ENCODE assay signal across 8 cellular contexts in the genomic region with DNA sequence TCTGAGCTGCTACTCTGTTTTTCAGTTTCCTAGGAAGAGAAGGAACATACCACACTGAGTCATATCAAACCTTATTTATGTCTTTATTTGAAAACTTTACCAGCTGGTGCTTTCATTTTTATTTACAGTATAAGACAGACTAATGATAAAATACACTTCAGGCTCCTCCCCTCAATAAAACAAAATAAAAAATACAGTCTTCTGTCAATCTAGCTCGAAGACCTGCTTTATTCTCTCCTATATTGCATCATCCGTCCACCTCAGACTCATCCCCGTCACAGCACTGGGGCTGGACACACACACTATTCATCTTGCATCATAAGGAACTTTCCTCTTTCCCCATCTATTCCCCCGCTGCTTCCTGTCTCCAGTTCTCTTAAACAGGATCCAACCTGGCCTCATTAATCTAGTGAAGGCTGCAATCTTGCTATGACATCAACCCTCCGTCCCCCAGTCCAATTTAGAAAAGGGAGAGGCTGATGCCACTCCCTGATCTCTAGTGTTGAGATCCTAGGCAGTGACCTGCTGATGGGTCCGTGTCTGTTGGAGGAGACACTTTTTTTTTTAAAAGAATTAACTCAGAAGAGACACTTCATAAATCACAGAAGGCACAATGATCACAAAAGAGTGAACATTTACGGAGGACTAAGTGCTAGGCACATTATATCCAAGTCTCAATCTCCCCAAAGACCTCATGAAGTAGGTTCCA. TPM values are rescaled to one million over a fixed set of nuclear protein-coding genes. Genes with fewer than 3 reads are reported as not detected.
DNase-seq lines count a peak whose midpoint lies in the region; ATAC-seq, FAIRE-seq and TF ChIP-seq lines count a peak whose summit lies in the region.

No MANE protein-coding gene starts in this region.

- H3K79me2 ChIP-seq in H9 (ENCODE audit: insufficient read depth, low read length) (peaks cover 7% of the 10 kb centered on the region; the same call in 1 of the 2 replicates), keratinocyte (ENCODE audit: control insufficient read depth, insufficient read depth, low read length) (peaks cover 51% of the 10 kb centered on the region)

- no peaks in the 10 kb centered on the region for H3K9me1 ChIP-seq in keratinocyte (ENCODE audit: control insufficient read depth, extremely low read depth, insufficient read depth, low read length)

- peaks cover 15% of the 10 kb centered on the region for H3K23me2 ChIP-seq in H9 (ENCODE audit: insufficient read length, low read depth, low read length, poor library complexity, severe bottlenecking)

- H2BK20ac ChIP-seq in H9 (ENCODE audit: low read depth, low read length, poor library complexity, severe bottlenecking), result no peak overlapping the region

- peaks cover 67% of the 10 kb centered on the region for H3K4me1 Mint-ChIP-seq in CD4-positive, alpha-beta T cell (ENCODE audit: low read depth)
- H3K4me1 Mint-ChIP-seq in H9 (peaks cover 16 to 28% of the 10 kb centered on the region in 2 experiments), MCF 10A (ENCODE audit: insufficient read depth, unreplicated experiment) (peaks cover 13% of the 10 kb centered on the region)

- H3K27me3 Mint-ChIP-seq in CD4-positive, alpha-beta T cell, result no peaks in the 10 kb centered on the region
- no peaks in the 10 kb centered on the region for H3K27me3 Mint-ChIP-seq in H9 (ENCODE audit: low read depth)
- H3K27me3 Mint-ChIP-seq in MCF 10A (ENCODE audit: insufficient read depth, unreplicated experiment), result no peaks in the 10 kb centered on the region

- H3K4me1 ChIP-seq in H9 (ENCODE audit: insufficient read depth, low read length) (no peaks in the 10 kb centered on the region; the same call in 1 of the 2 replicates), keratinocyte (ENCODE audit: control insufficient read depth, extremely low read depth, insufficient read depth, low read length) (peaks cover 19% of the 10 kb centered on the region)

- H2BK12ac ChIP-seq in H9 (ENCODE audit: insufficient read length, low read depth, low read length), result peak overlapping the region; percentile 17

- no peak overlapping the region for H3T11ph ChIP-seq in H9 (ENCODE audit: low read length)

- H4K91ac ChIP-seq in H9 (ENCODE audit: insufficient read length, low read depth, low read length), result peak overlapping the region; percentile 44

- peak overlapping the region; percentile 96 for H3K27ac Mint-ChIP-seq in CD4-positive, alpha-beta T cell
- H3K27ac Mint-ChIP-seq in H9 (peak overlapping the region; percentile 87 to 98 (median 94)), MCF 10A (ENCODE audit: low read depth, unreplicated experiment) (peak overlapping the region; percentile 97)

- no peaks in the 10 kb centered on the region for H4K20me1 ChIP-seq in H9 (ENCODE audit: control insufficient read depth, insufficient read depth, insufficient read length)
- peaks cover 17% of the 10 kb centered on the region for H4K20me1 ChIP-seq in keratinocyte (ENCODE audit: control insufficient read depth, extremely low read depth, insufficient read depth, low read length)

- peak overlapping the region; percentile 76; the same call in 1 of the 2 replicates for H3K4ac ChIP-seq in H9 (ENCODE audit: low read depth, low read length)

- H3K4me2 ChIP-seq in H9 (ENCODE audit: insufficient read depth, insufficient read length, low read length), result peak overlapping the region; percentile 97
- H3K4me2 ChIP-seq in keratinocyte (ENCODE audit: control insufficient read depth, extremely low read depth, insufficient read depth, low read depth, low read length), result peak overlapping the region; percentile 96

- H4K8ac ChIP-seq in H9 (replicated peaks; ENCODE audit: insufficient read length, low read depth, low read length), result no peak overlapping the region

- no peaks in the 10 kb centered on the region for H3K27me3 ChIP-seq in CD4-positive, alpha-beta T cell (ENCODE audit: control insufficient read depth, insufficient read depth, low read length)
- no peaks in the 10 kb centered on the region for H3K27me3 ChIP-seq in H9 (ENCODE audit: insufficient read depth, low read length)
- no peaks in the 10 kb centered on the region for H3K27me3 ChIP-seq in keratinocyte (ENCODE audit: control insufficient read depth, extremely low read depth, insufficient read depth, low read length)

- H2BK5ac ChIP-seq in H9 (ENCODE audit: insufficient read length, low read length), result peak overlapping the region; percentile 55

- H3K9ac ChIP-seq in H9 (ENCODE audit: extremely low read depth, insufficient read length, low read length) (peak overlapping the region; percentile 99), keratinocyte (ENCODE audit: control insufficient read depth, extremely low read depth, insufficient read depth, low read length) (peak overlapping the region; percentile 100)

- peak overlapping the region; percentile 88 for H4K5ac ChIP-seq in H9 (ENCODE audit: insufficient read length, low read depth, low read length)

- no peak for DNase-seq in CD4-positive, alpha-beta T cell
- DNase-seq in H9, result no peak
- peak; percentile 40 for DNase-seq in RPMI8226
- DNase-seq in MCF 10A (ENCODE audit: unreplicated experiment), result peak; percentile 97
- no peak for DNase-seq in keratinocyte (ENCODE audit: low read depth, low spot score)
- peak; percentile 40 for DNase-seq in stimulated activated CD8-positive, alpha-beta memory T cell treated with anti-CD3 and anti-CD28 coated beads, Interleukin-4, amount 100 ng/mL, for 48 hours

- no peak for ATAC-seq in CD4-positive, alpha-beta T cell (ENCODE audit: poor library complexity)
- no peak for ATAC-seq in HG03280 (IDR thresholded peaks at IDR 0.05; ENCODE audit: unreplicated experiment)
- ATAC-seq in GM21390 (IDR thresholded peaks at IDR 0.05; ENCODE audit: unreplicated experiment), result no peak

- no peaks in the 10 kb centered on the region for H3K9me3 Mint-ChIP-seq in CD4-positive, alpha-beta T cell
- H3K9me3 Mint-ChIP-seq in H9, result no peaks in the 10 kb centered on the region; a peak in 1 of 5 replicates
- H3K9me3 Mint-ChIP-seq in MCF 10A (ENCODE audit: unreplicated experiment), result no peaks in the 10 kb centered on the region

- CTCF ChIA-PET in CD4-positive, alpha-beta T cell (lab: Charles Lee), result interaction anchor here (1.4 to 3.4 kb wide), 2 partner anchors 26 to 30 kb away, joined by 3 to 18 read pairs; no protein-coding TSS in a partner anchor
- CTCF ChIA-PET in MCF 10A (lab: Yijun Ruan, JAX), result interaction anchor here (0.7 to 3.8 kb wide), 6 partner anchors 9 to 1167 kb away, joined by 3 to 17 read pairs (median 4); no protein-coding TSS in a partner anchor

- peak overlapping the region; percentile 93 for H3K27ac ChIP-seq in CD4-positive, alpha-beta T cell (ENCODE audit: low read depth, low read length)
- peak overlapping the region; percentile 58 for H3K27ac ChIP-seq in H9 (ENCODE audit: insufficient read length, low read depth, low read length)
- peak overlapping the region; percentile 99 for H3K27ac ChIP-seq in keratinocyte (ENCODE audit: control insufficient read depth, insufficient read depth, low read length)

- H3K18ac ChIP-seq in H9 (ENCODE audit: insufficient read length, low read depth, low read length), result peak overlapping the region; percentile 94

- H2BK15ac ChIP-seq in H9 (ENCODE audit: low read depth, low read length), result no peak overlapping the region

- POLR2A ChIA-PET in CD4-positive, alpha-beta T cell (lab: Charles Lee), result interaction anchor here (0.6 to 5.6 kb wide), 17 partner anchors 8 to 473 kb away, joined by 3 to 161 read pairs (median 14); partner anchors contain the start of genes CCDC117, EWSR1, KREMEN1 and RHBDD3
- POLR2A ChIA-PET in MCF 10A (lab: Yijun Ruan, JAX), result interaction anchor here (0.5 to 8.1 kb wide), 34 partner anchors 9 to 894 kb away, joined by 3 to 74 read pairs (median 3); partner anchors contain the start of genes CCDC117, CHEK2, EWSR1 and HSCB

- dilution Hi-C loops in keratinocyte (cut with MboI; ENCODE audit: extremely low pct_ligation_motif_present, low sequenced_read_pairs), result no loop called here

- FAIRE-seq in keratinocyte (lab: Jason Lieb, UNC), result peak; percentile 49

- H3K4me3 Mint-ChIP-seq in CD4-positive, alpha-beta T cell, result peak overlapping the region; percentile 97
- H3K4me3 Mint-ChIP-seq in H9 (peak overlapping the region; percentile 87 to 94), MCF 10A (ENCODE audit: unreplicated experiment) (peak overlapping the region; percentile 87)

- H3K79me1 ChIP-seq in H9 (ENCODE audit: insufficient read depth, low read depth, low read length, poor library complexity, severe bottlenecking), result no peaks in the 10 kb centered on the region

- peak overlapping the region; percentile 81 to 98 (median 97) for H3K4me3 ChIP-seq in keratinocyte (ENCODE audit: control insufficient read depth in 2 of 3, extremely low read depth in 1 of 3, insufficient read depth in 2 of 3, low read depth in 1 of 3, low read length in 3 of 3)

- peak overlapping the region; percentile 9 for H3K23ac ChIP-seq in H9 (ENCODE audit: insufficient read length, low read depth, low read length)

- intact Hi-C loops in CD4-positive, alpha-beta T cell (cut with DNase I, micrococcal nuclease), result loop anchor here (2.0 to 5.0 kb wide), 3 partner anchors 24 to 968 kb away; partner anchors contain the start of genes UQCR10 (in 1 of the 2), ZMAT5 (in 1 of the 2) and ZNRF3 (in 1 of the 2)
- intact Hi-C loops in MCF 10A (cut with micrococcal nuclease), result loop anchor here (2.0 kb wide), 1 partner anchor 56 kb away; the partner anchor contains the start of gene HSCB

- H2AK5ac ChIP-seq in H9 (ENCODE audit: insufficient read length, low read length), result no peak overlapping the region

- peaks cover 71% of the 10 kb centered on the region for H3K36me3 Mint-ChIP-seq in CD4-positive, alpha-beta T cell (ENCODE audit: low read depth)
- peaks cover 40 to 50% (median 49%) of the 10 kb centered on the region in 3 experiments for H3K36me3 Mint-ChIP-seq in H9 (ENCODE audit: insufficient read depth in 1 of 3, low read depth in 3 of 3)
- H3K36me3 Mint-ChIP-seq in MCF 10A (ENCODE audit: insufficient read depth, unreplicated experiment), result peaks cover 65% of the 10 kb centered on the region

- no peaks in the 10 kb centered on the region for H3K9me3 ChIP-seq in CD4-positive, alpha-beta T cell (ENCODE audit: control insufficient read depth, low read length)
- H3K9me3 ChIP-seq in H9 (ENCODE audit: control insufficient read depth, low read depth, low read length) (no peaks in the 10 kb centered on the region), keratinocyte (ENCODE audit: control insufficient read depth, low read depth, low read length) (no peaks in the 10 kb centered on the region)

- H3K36me3 ChIP-seq in keratinocyte (ENCODE audit: control insufficient read depth in 2 of 2, extremely low read depth in 1 of 2, insufficient read depth in 2 of 2, low read length in 2 of 2), result peaks cover 16 to 36% of the 10 kb centered on the region in 2 experiments

- H3K56ac ChIP-seq in H9 (ENCODE audit: insufficient read length, low read depth, low read length), result peak overlapping the region; percentile 65

- TSS peak; percentile 56 for BruUV-seq in MCF 10A (replicated peaks; lab: Mats Ljungman, UMichigan)

- H2AFZ ChIP-seq in H9 (ENCODE audit: low read length) (no peak overlapping the region), keratinocyte (ENCODE audit: control insufficient read depth, low read length) (no peak overlapping the region)

- no CpG with 5 or more reads among the region's 7 CpGs for WGBS in H9 (ENCODE audit: extremely low coverage, insufficient read length, low lambda C conversion rate)

- H2BK120ac ChIP-seq in H9 (ENCODE audit: low read depth, low read length, poor library complexity, severe bottlenecking), result no peak overlapping the region

- TF ChIP-seq CTCF in CD4-positive, alpha-beta T cell (IDR thresholded peaks at IDR 0.05), result no peak
- TF ChIP-seq CTCF in H9 (conservative IDR thresholded peaks at IDR 0.05) (no peak), MCF 10A (IDR thresholded peaks at IDR 0.05; ENCODE audit: unreplicated experiment) (no peak), keratinocyte (optimal IDR thresholded peaks at IDR 0.05 in 1 of 3, IDR thresholded peaks at IDR 0.05 in 1 of 3, conservative IDR thresholded peaks at IDR 0.05 in 1 of 3; ENCODE audit: extremely low read depth in 1 of 3, insufficient read depth in 2 of 3, low read length in 3 of 3) (no peak)

- peak overlapping the region; percentile 98; the same call in 1 of the 2 replicates for H3K14ac ChIP-seq in H9 (ENCODE audit: insufficient read depth, low read length)

RNA-seq across cellular contexts. Expression of gene XBP1, which starts 1.1 kb away (rescaled TPM):
- 100 to 1,000 TPM; 180 to 190 TPM for total RNA-seq in CD4-positive, alpha-beta T cell
- 114 and 116 TPM in 2 replicates for total RNA-seq in H9 (2021)
- 274 and 429 TPM in 2 replicates for total RNA-seq in MCF 10A (2022)
- polyA plus RNA-seq in keratinocyte, result 65.2 to 88.7 TPM (median 71.9 TPM) in 3 replicates
- 132 TPM for polyA plus RNA-seq in keratinocyte (2011; ENCODE audit: low read depth)
- polyA plus RNA-seq in keratinocyte (2011; cell fraction: cytosol; rRNA removed), result 58.3 and 95.8 TPM in 2 replicates
- polyA plus RNA-seq in keratinocyte (2011; cell fraction: nucleus; rRNA removed), result 102 and 105 TPM in 2 replicates
- polyA plus RNA-seq in keratinocyte (2012; ENCODE audit: low replicate concordance), result 45.9 and 121 TPM in 2 replicates
- polyA minus RNA-seq in keratinocyte, result 58.3 to 114 TPM (median 93.1 TPM) in 3 replicates
- polyA minus RNA-seq in keratinocyte (2011; cell fraction: cytosol; rRNA and poly(A)+ RNA removed), result 78.1 TPM
- polyA minus RNA-seq in keratinocyte (2011; cell fraction: nucleus; rRNA and poly(A)+ RNA removed), result 61.5 and 64.8 TPM in 2 replicates

RNA-seq across cellular contexts. Expression of gene CCDC117, which starts 26.8 kb away (rescaled TPM):
- total RNA-seq in CD4-positive, alpha-beta T cell, result 10 to 100 TPM; 14.2 to 16.1 TPM
- total RNA-seq in H9 (2021), result 40.0 and 41.4 TPM in 2 replicates
- 12.1 and 14.6 TPM in 2 replicates for total RNA-seq in MCF 10A (2022)
- 3.3 to 8.8 TPM (median 4.9 TPM) in 3 replicates for polyA plus RNA-seq in keratinocyte
- polyA plus RNA-seq in keratinocyte (2011; ENCODE audit: low read depth), result 24.9 TPM
- polyA plus RNA-seq in keratinocyte (2011; cell fraction: cytosol; rRNA removed), result 4.2 and 7.0 TPM in 2 replicates
- 3.9 and 5.6 TPM in 2 replicates for polyA plus RNA-seq in keratinocyte (2011; cell fraction: nucleus; rRNA removed)
- 4.5 and 9.5 TPM in 2 replicates for polyA plus RNA-seq in keratinocyte (2012; ENCODE audit: low replicate concordance)
- 0.69 to 4.5 TPM (median 2.2 TPM) in 3 replicates for polyA minus RNA-seq in keratinocyte
- polyA minus RNA-seq in keratinocyte (2011; cell fraction: cytosol; rRNA and poly(A)+ RNA removed), result 5.8 TPM
- 3.4 and 4.0 TPM in 2 replicates for polyA minus RNA-seq in keratinocyte (2011; cell fraction: nucleus; rRNA and poly(A)+ RNA removed)

RNA-seq across cellular contexts. Expression of gene HSCB, which starts 57.4 kb away (rescaled TPM):
- 1 to 10 TPM; 3.4 to 3.7 TPM for total RNA-seq in CD4-positive, alpha-beta T cell
- total RNA-seq in H9 (2021), result 20.8 and 21.2 TPM in 2 replicates
- total RNA-seq in MCF 10A (2022), result 19.3 and 24.7 TPM in 2 replicates
- 8.9 to 13.8 TPM (median 12.5 TPM) in 3 replicates for polyA plus RNA-seq in keratinocyte
- polyA plus RNA-seq in keratinocyte (2011; ENCODE audit: low read depth), result 9.7 TPM
- 10.0 and 10.5 TPM in 2 replicates for polyA plus RNA-seq in keratinocyte (2011; cell fraction: cytosol; rRNA removed)
- polyA plus RNA-seq in keratinocyte (2011; cell fraction: nucleus; rRNA removed), result 2.6 and 3.8 TPM in 2 replicates
- 8.8 and 11.8 TPM in 2 replicates for polyA plus RNA-seq in keratinocyte (2012; ENCODE audit: low replicate concordance)
- 1.4 to 6.8 TPM (median 1.8 TPM) in 3 replicates for polyA minus RNA-seq in keratinocyte
- polyA minus RNA-seq in keratinocyte (2011; cell fraction: cytosol; rRNA and poly(A)+ RNA removed), result not detected
- polyA minus RNA-seq in keratinocyte (2011; cell fraction: nucleus; rRNA and poly(A)+ RNA removed), result 1.7 and 1.8 TPM in 2 replicates

RNA-seq across cellular contexts. Expression of gene CHEK2, which starts 57.7 kb away (rescaled TPM):
- total RNA-seq in CD4-positive, alpha-beta T cell, result 1 to 10 TPM; 2.6 to 4.0 TPM
- total RNA-seq in H9 (2021), result 54.4 and 61.1 TPM in 2 replicates
- 17.6 and 18.8 TPM in 2 replicates for total RNA-seq in MCF 10A (2022)
- polyA plus RNA-seq in keratinocyte, result 18.9 to 29.5 TPM (median 28.2 TPM) in 3 replicates
- polyA plus RNA-seq in keratinocyte (2011; ENCODE audit: low read depth), result 2.2 TPM
- polyA plus RNA-seq in keratinocyte (2011; cell fraction: cytosol; rRNA removed), result 16.5 and 22.9 TPM in 2 replicates
- 35.8 and 37.7 TPM in 2 replicates for polyA plus RNA-seq in keratinocyte (2011; cell fraction: nucleus; rRNA removed)
- polyA plus RNA-seq in keratinocyte (2012; ENCODE audit: low replicate concordance), result 9.1 and 16.4 TPM in 2 replicates
- 12.7 to 13.3 TPM (median 13.1 TPM) in 3 replicates for polyA minus RNA-seq in keratinocyte
- polyA minus RNA-seq in keratinocyte (2011; cell fraction: cytosol; rRNA and poly(A)+ RNA removed), result 19.2 TPM
- 10.1 and 13.1 TPM in 2 replicates for polyA minus RNA-seq in keratinocyte (2011; cell fraction: nucleus; rRNA and poly(A)+ RNA removed)

Comparison
In these comparisons a context has a peak if more than half of its experiments do, and no peak if none do; other contexts are left out.
1. DNase-seq: peak in RPMI8226 (single experiment), MCF 10A (single experiment) and stimulated activated CD8-positive, alpha-beta memory T cell treated with anti-CD3 and anti-CD28 coated beads, Interleukin-4, amount 100 ng/mL, for 48 hours (single experiment); none in CD4-positive, alpha-beta T cell (0 of 10), H9 (single experiment) and keratinocyte (single experiment).
2. Peak in every context shown above with its lines, with median percentiles within 50 percentile points of each other: H3K27ac ChIP-seq, H3K27ac Mint-ChIP-seq and H3K4me3 Mint-ChIP-seq.